31 cellular contexts compared by ENCODE assay signal in genomic region chr1:216212826-216213225, GRCh38.
"Had no signal": no experiment of that assay in that cellular context is flagged by ENCODE, and none has a peak within 500 bp of the region (broad histone marks: within the 10 kb centered on the region; RNA-seq: fewer than 3 reads in every experiment).

No MANE protein-coding gene starts in this region.

- H3K27ac ChIP-seq: esophagus muscularis mucosa, foreskin keratinocyte, gastroesophageal sphincter, heart right ventricle, left lung, neural progenitor cell, parathyroid adenoma, suprapubic skin, transverse colon, upper lobe of right lung, uterus had no signal

- ATAC-seq: foreskin keratinocyte; gastroesophageal sphincter; heart right ventricle; left cardiac atrium; left lung; mucosa of descending colon; natural killer cell treated with Interleukin-12 subunit alpha and Interleukin-12 subunit beta and Interleukin-15 and Interleukin-18, amount 100 ng/mL, for 72 hours; sciatic nerve; stimulated activated naive CD8-positive, alpha-beta T cell treated with anti-CD3 and anti-CD28 coated beads, Interleukin-15, amount 100 ng/mL, for 72 hours; upper lobe of right lung had no signal

- H3K4me1 Mint-ChIP-seq: mesothelial cell of epicardium; naive B cell; stimulated activated naive CD8-positive, alpha-beta T cell treated with anti-CD3 and anti-CD28 coated beads, Interleukin-15, amount 100 ng/mL, for 72 hours had no signal

- H3K27me3 Mint-ChIP-seq: naive B cell; natural killer cell treated with Interleukin-12 subunit alpha and Interleukin-12 subunit beta and Interleukin-15 and Interleukin-18, amount 100 ng/mL, for 72 hours; progenitor cell of endocrine pancreas; stimulated activated naive CD8-positive, alpha-beta T cell treated with anti-CD3 and anti-CD28 coated beads, Interleukin-15, amount 100 ng/mL, for 72 hours had no signal

- H3K27me3 ChIP-seq: esophagus muscularis mucosa, foreskin keratinocyte, gastroesophageal sphincter, heart right ventricle, left lung, neural progenitor cell, suprapubic skin, transverse colon, upper lobe of right lung, uterus had no signal

- H3K79me2 ChIP-seq: parathyroid adenoma had no signal

- H2AFZ ChIP-seq: neural progenitor cell, parathyroid adenoma had no signal

- H3K36me3 Mint-ChIP-seq: mesothelial cell of epicardium; naive B cell; natural killer cell treated with Interleukin-12 subunit alpha and Interleukin-12 subunit beta and Interleukin-15 and Interleukin-18, amount 100 ng/mL, for 72 hours; neural progenitor cell had no signal

- H3K9me3 ChIP-seq: esophagus muscularis mucosa, gastroesophageal sphincter, heart right ventricle, left lung, mucosa of descending colon, suprapubic skin, transverse colon, upper lobe of right lung, uterus had no signal

- H3K9ac ChIP-seq: neural progenitor cell, parathyroid adenoma had no signal

- H3K4me1 ChIP-seq: esophagus muscularis mucosa, gastroesophageal sphincter, left lung, neural progenitor cell, parathyroid adenoma, suprapubic skin, transverse colon, upper lobe of right lung, uterus had no signal

- FAIRE-seq: endothelial cell of umbilical vein, islet of Langerhans had no signal

- H3K9me3 Mint-ChIP-seq: mesothelial cell of epicardium, neural progenitor cell had no signal

- H3K4me2 ChIP-seq: neural progenitor cell, smooth muscle cell had no signal

- H3K4me3 Mint-ChIP-seq: mesothelial cell of epicardium; naive B cell; natural killer cell treated with Interleukin-12 subunit alpha and Interleukin-12 subunit beta and Interleukin-15 and Interleukin-18, amount 100 ng/mL, for 72 hours; neural progenitor cell; stimulated activated naive CD8-positive, alpha-beta T cell treated with anti-CD3 and anti-CD28 coated beads, Interleukin-15, amount 100 ng/mL, for 72 hours had no signal

- DNase-seq: dermis blood vessel endothelial cell; effector memory CD4-positive, alpha-beta T cell; foreskin keratinocyte; heart right ventricle; hippocampal formation; left cardiac atrium; left lung; mesenchymal stem cell; mucosa of descending colon; naive B cell; stimulated activated CD4-positive, alpha-beta T cell treated with anti-CD3 and anti-CD28 coated beads, Interleukin-12 subunit alpha, Interleukin-12 subunit beta, amount 100 ng/mL, for 4 hours; stimulated activated CD4-positive, alpha-beta T cell treated with anti-CD3 and anti-CD28 coated beads, Interleukin-1b, Interleukin-23, amount 100 ng/mL, for 48 hours; stimulated activated CD4-positive, alpha-beta T cell treated with anti-CD3 and anti-CD28 coated beads, Interleukin-4, amount 100 ng/mL, for 1 hour; stimulated activated CD8-positive, alpha-beta memory T cell treated with anti-CD3 and anti-CD28 coated beads, Interleukin-4, amount 100 ng/mL, for 48 hours; stimulated activated naive CD4-positive, alpha-beta T cell; stimulated activated naive CD8-positive, alpha-beta T cell treated with anti-CD3 and anti-CD28 coated beads, Interleukin-15, amount 100 ng/mL, for 72 hours; transverse colon; upper lobe of right lung; uterus had no signal

- H3K27ac Mint-ChIP-seq: mesothelial cell of epicardium; naive B cell; natural killer cell treated with Interleukin-12 subunit alpha and Interleukin-12 subunit beta and Interleukin-15 and Interleukin-18, amount 100 ng/mL, for 72 hours; neural progenitor cell; progenitor cell of endocrine pancreas; stimulated activated naive CD8-positive, alpha-beta T cell treated with anti-CD3 and anti-CD28 coated beads, Interleukin-15, amount 100 ng/mL, for 72 hours had no signal

- H3K4me3 ChIP-seq: esophagus muscularis mucosa, gastroesophageal sphincter, heart right ventricle, left lung, mucosa of descending colon, neural progenitor cell, smooth muscle cell, suprapubic skin, transverse colon, upper lobe of right lung, uterus had no signal

- H3K36me3 ChIP-seq: esophagus muscularis mucosa, gastroesophageal sphincter, heart right ventricle, left lung, neural progenitor cell, suprapubic skin, transverse colon, upper lobe of right lung, uterus had no signal
